24 cellular contexts compared by ENCODE assay signal in the genomic region with DNA sequence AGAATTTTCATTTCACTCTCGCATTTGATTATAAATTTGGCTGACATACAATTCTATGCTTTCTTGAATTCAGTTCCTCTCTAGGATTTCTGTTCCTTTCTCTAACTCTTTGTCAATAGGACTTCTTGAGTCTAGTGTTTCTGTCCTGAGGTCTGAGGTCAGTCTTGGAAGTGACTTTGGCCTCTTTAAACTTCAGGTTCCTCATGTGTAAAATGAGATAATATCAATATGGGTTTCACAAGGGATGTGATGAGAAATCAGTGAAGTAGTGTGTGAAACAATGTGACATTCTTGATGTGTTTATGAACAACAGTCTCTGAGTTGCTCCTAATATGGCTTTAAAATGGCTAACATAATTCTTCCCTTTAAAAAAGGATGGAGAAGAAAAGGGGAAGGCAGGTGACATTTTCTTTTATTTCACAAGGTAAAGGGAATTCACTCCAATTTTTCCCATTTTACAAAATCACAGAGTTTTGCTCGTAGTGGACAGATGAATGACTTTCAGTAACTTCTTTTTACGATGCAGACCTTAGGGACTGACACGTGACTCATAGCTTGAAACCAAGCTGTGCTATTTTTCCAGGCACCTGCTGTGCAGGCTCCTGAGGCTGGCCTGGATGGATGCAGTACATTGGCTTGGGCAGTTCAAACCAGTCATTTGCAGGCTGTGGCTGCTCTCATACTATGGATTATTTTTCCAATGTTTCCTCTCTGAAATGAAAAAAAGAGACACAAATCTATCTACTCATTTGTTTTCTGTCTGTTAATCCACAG.
DNase-seq lines count a peak whose midpoint lies in the region; ATAC-seq and TF ChIP-seq lines count a peak whose summit lies in the region.
"Had no signal": no experiment of that assay in that cellular context is flagged by ENCODE, and none has a peak within 500 bp of the region (broad histone marks: within the 10 kb centered on the region; RNA-seq: fewer than 3 reads in every experiment).

No MANE protein-coding gene starts in this region.

- no peaks in the 10 kb centered on the region for H3K27me3 ChIP-seq in ascending aorta
- H3K27me3 ChIP-seq: breast epithelium had no signal

- in situ Hi-C loops in GM13977 (cut with MboI; ENCODE audit: low pct_unique_long_range_greater_than_20kb, low sequenced_read_pairs, unreplicated experiment): no loop called here

- TF ChIP-seq CTCF in GM13977 (IDR thresholded peaks at IDR 0.05; ENCODE audit: extremely low read depth, insufficient read depth, missing control alignments) (no peak), ascending aorta (IDR thresholded peaks at IDR 0.05) (no peak)

- ATAC-seq in GM21737 (IDR thresholded peaks at IDR 0.05; ENCODE audit: unreplicated experiment): no peak
- ATAC-seq: left ventricle myocardium superior had no signal

- intact Hi-C loops in ascending aorta (cut with DNase I): no loop called here

- H3K4me3 ChIP-seq in ascending aorta: no peak overlapping the region
- H3K4me3 ChIP-seq: breast epithelium, SK-N-MC had no signal

- DNase-seq in DMS 273 (lab: John Stamatoyannopoulos, UW; ENCODE audit: unreplicated experiment) (peak; percentile 62), DMS 273 treated with DMSO at 0.1 percent for 48 hours (lab: John Stamatoyannopoulos, UW) (no peak), GM13977 (ENCODE audit: low spot score) (peak; percentile 11), NCI-H146 (lab: John Stamatoyannopoulos, UW) (peak; percentile 70), cerebellum (ENCODE audit: low spot score) (peak; percentile 56), kidney glomerular epithelial cell (lab: John Stamatoyannopoulos, UW) (no peak), ascending aorta (ENCODE audit: low spot score in 2 of 2) (no peak)
- DNase-seq: activated CD4-positive, alpha-beta T cell treated with anti-CD3 and anti-CD28 coated beads, Interleukin-2, amount 50 U/mL, for 48 hours; activated CD8-positive, alpha-beta memory T cell treated with anti-CD3 and anti-CD28 coated beads, Interleukin-2, amount 50 U/mL, for 48 hours; amygdala; CD4-positive, alpha-beta memory T cell; effector CD8-positive, alpha-beta T cell; HFFc6; islet precursor cell; KBM-7; left ventricle myocardium superior; naive B cell; NCI-H1436; NCI-H82 had no signal

- no peak overlapping the region for H3K27ac ChIP-seq in ascending aorta
- H3K27ac ChIP-seq: 22Rv1, breast epithelium, RWPE1, SK-N-MC had no signal

- H3K36me3 ChIP-seq in ascending aorta: no peaks in the 10 kb centered on the region
- H3K36me3 ChIP-seq: breast epithelium had no signal

- no peaks in the 10 kb centered on the region for H3K9me3 ChIP-seq in ascending aorta
- H3K9me3 ChIP-seq: breast epithelium had no signal

- H3K4me1 ChIP-seq in ascending aorta: no peaks in the 10 kb centered on the region
- H3K4me1 ChIP-seq: breast epithelium had no signal

Comparison
In these comparisons a context has a peak if more than half of its experiments do, and no peak if none do; other contexts are left out.
1. DNase-seq: peak in DMS 273 (single experiment), GM13977 (single experiment), NCI-H146 (single experiment) and cerebellum (single experiment); none in DMS 273 treated with DMSO at 0.1 percent for 48 hours (single experiment), kidney glomerular epithelial cell (single experiment) and ascending aorta (0 of 2).